Comparison of ENCODE assay signal across 12 cellular contexts in the genomic region with DNA sequence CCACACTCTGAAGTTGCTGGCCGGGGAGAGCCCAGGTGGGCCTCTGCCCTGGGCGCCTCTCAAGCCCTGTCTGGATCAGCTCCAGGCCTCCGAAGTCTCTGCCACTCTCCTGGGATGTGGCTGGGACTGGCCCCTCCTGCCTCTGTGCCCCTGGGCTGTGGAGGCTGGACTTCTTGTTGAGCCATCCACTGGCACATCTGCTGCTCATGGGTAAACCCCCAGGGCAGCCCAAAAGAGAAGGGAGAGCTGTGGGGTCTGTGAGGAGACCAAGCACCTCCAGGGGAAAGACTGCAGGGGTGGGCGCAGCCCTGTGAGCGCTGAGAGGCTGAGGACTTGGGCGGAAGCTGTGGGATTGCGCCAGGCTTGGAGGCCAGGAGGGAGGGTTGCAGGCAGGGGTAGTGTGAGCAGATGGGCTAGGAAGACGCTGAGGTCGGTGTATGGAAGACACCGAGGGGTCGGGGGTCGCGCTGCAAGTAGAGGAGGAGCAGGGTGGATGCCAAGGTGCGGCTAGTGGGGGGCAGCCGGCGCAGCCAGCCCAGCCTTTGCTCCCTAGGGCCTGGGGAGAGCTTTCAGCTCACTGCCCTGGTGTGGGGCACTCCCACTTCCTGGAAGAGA.
A peak's percentile ranks its signal among the peaks of the same experiment; 100 is the strongest.
DNase-seq lines count a peak whose midpoint lies in the region; ATAC-seq and TF ChIP-seq lines count a peak whose summit lies in the region.
"Had no signal": no experiment of that assay in that cellular context is flagged by ENCODE, and none has a peak within 500 bp of the region (broad histone marks: within the 10 kb centered on the region; RNA-seq: fewer than 3 reads in every experiment).

No MANE protein-coding gene starts in this region.

- 73 to 91% methylated on average over 16 of the region's 16 CpGs for WGBS in sigmoid colon, 2 donors

- H3K4me1 ChIP-seq in sigmoid colon = peaks cover 0 to 30% (median 19%) of the 10 kb centered on the region in 4 donors

- no peak for ATAC-seq in GM18517 (IDR thresholded peaks at IDR 0.05; ENCODE audit: unreplicated experiment)

- H3K27me3 ChIP-seq in H7 (ENCODE audit: control insufficient read depth, insufficient read depth, low read length) (no peaks in the 10 kb centered on the region), sigmoid colon (no peaks in the 10 kb centered on the region)

- H3K4me3 Mint-ChIP-seq in chondrocyte (ENCODE audit: unreplicated experiment) = no peak overlapping the region
- H3K4me3 Mint-ChIP-seq: activated naive CD8-positive, alpha-beta T cell had no signal

- TF ChIP-seq CTCF in chondrocyte (IDR thresholded peaks at IDR 0.05) (no peak), sigmoid colon (IDR thresholded peaks at IDR 0.05) (no peak)

- no peak overlapping the region for H3K27ac Mint-ChIP-seq in chondrocyte (ENCODE audit: unreplicated experiment)
- H3K27ac Mint-ChIP-seq: activated naive CD8-positive, alpha-beta T cell had no signal

- no peaks in the 10 kb centered on the region for H3K36me3 Mint-ChIP-seq in chondrocyte (ENCODE audit: low read depth)
- H3K36me3 Mint-ChIP-seq: activated naive CD8-positive, alpha-beta T cell had no signal

- no peaks in the 10 kb centered on the region for H3K9me3 ChIP-seq in sigmoid colon

- H3K36me3 ChIP-seq in H7 (replicated peaks; ENCODE audit: control insufficient read depth, insufficient read depth, low read length) = peaks cover 3% of the 10 kb centered on the region
- H3K36me3 ChIP-seq in sigmoid colon = peaks cover 0 to 20% (median 9%) of the 10 kb centered on the region in 4 donors

- no peaks in the 10 kb centered on the region for H3K4me1 Mint-ChIP-seq in chondrocyte (ENCODE audit: low read depth)

- no peak for TF ChIP-seq EP300 in sigmoid colon (IDR thresholded peaks at IDR 0.05)

- peak; percentile 1 for DNase-seq in activated CD4-positive, alpha-beta T cell treated with anti-CD3 and anti-CD28 coated beads for 48 hours
- DNase-seq in activated CD4-positive, alpha-beta T cell treated with anti-CD3 and anti-CD28 coated beads, Interleukin-2, amount 50 U/mL, for 4 hours = no peak
- DNase-seq in H7 (peak; percentile 57), chondrocyte (ENCODE audit: low spot score) (peak; percentile 82), sigmoid colon (peak; percentile 60), iPS-NIHi7 (ENCODE audit: extremely low spot score) (no peak), amygdala (lab: John Stamatoyannopoulos, UW) (no peak)
- DNase-seq: activated CD4-positive, CD25-positive, alpha-beta regulatory T cell treated with anti-CD3 and anti-CD28 coated beads, Interleukin-2, amount 50 U/mL, for 72 hours; DMS153 had no signal

- H3K27me3 Mint-ChIP-seq in chondrocyte (ENCODE audit: low read depth) = peaks cover 16% of the 10 kb centered on the region
- H3K27me3 Mint-ChIP-seq: activated naive CD8-positive, alpha-beta T cell had no signal

- no peak for TF ChIP-seq POLR2A in sigmoid colon (IDR thresholded peaks at IDR 0.05)

- H3K4me3 ChIP-seq in H7 (ENCODE audit: insufficient read depth, low read depth, low read length) (no peak overlapping the region), sigmoid colon (no peak overlapping the region)
- H3K4me3 ChIP-seq: SK-N-MC had no signal

- intact Hi-C loops in sigmoid colon (cut with DNase I) = no loop called here

- H3K27ac ChIP-seq in sigmoid colon = peak overlapping the region in 1 of 4 donors; percentile 13
- H3K27ac ChIP-seq: SK-N-MC had no signal

- H3K9me3 Mint-ChIP-seq in chondrocyte (ENCODE audit: low read depth) = no peaks in the 10 kb centered on the region

Comparison
In these comparisons a context has a peak if more than half of its experiments do, and no peak if none do; other contexts are left out.
1. DNase-seq: peak in activated CD4-positive, alpha-beta T cell treated with anti-CD3 and anti-CD28 coated beads for 48 hours (single experiment), H7 (single experiment), chondrocyte (single experiment) and sigmoid colon (single experiment); none in activated CD4-positive, alpha-beta T cell treated with anti-CD3 and anti-CD28 coated beads, Interleukin-2, amount 50 U/mL, for 4 hours (0 of 2), iPS-NIHi7 (single experiment) and amygdala (0 of 56).